ENCODE assay signal across 9 cellular contexts in the genomic region with DNA sequence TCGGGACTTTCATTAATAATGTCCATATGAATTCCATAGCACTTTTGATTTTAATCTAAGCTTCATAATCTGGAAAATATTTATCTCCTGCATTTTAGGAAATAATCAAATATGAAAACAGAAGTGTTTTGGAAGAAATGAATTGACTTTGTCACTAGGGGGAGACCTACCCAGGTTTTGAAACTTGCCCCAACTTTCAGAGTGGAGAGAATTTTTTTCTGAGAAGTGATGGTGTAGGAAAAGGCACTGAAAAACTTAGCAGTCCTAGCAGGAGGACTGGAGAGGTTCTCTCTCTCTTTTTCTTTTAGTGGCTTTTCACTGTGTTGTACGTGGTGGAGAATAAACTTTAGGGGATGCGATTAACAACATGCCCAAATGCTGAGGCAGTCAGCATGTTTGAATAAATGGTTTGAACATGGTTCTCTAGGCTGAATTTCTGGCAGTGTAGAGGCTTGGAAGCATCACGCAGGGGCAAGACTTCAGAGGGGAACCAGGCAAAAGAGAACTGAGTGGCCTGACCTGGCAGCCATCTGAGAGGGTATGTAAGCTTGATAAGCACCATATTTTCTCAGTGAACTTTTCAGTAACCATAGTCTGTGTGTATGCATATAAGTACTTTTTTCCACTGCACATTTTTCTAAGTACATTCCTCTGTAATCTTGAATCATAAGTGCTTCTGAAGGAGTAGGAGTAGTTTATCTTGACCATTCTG.
DNase-seq lines count a peak whose midpoint lies in the region; ATAC-seq and TF ChIP-seq lines count a peak whose summit lies in the region.
"Had no signal": no experiment of that assay in that cellular context is flagged by ENCODE, and none has a peak within 500 bp of the region (broad histone marks: within the 10 kb centered on the region; RNA-seq: fewer than 3 reads in every experiment).

No MANE protein-coding gene starts in this region.

- H3K9ac ChIP-seq in MM.1S (ENCODE audit: low read length): no peak overlapping the region

- H3K79me2 ChIP-seq in MM.1S (ENCODE audit: low read length): no peaks in the 10 kb centered on the region

- H3K27ac Mint-ChIP-seq in immature natural killer cell: peak overlapping the region in 1 of 6 donors; percentile 7
- H3K27ac Mint-ChIP-seq: naive thymus-derived CD8-positive, alpha-beta T cell had no signal

- H3K9me3 Mint-ChIP-seq in immature natural killer cell: no peaks in the 10 kb centered on the region
- H3K9me3 Mint-ChIP-seq: naive thymus-derived CD8-positive, alpha-beta T cell had no signal

- H2AFZ ChIP-seq in MM.1S (ENCODE audit: low read length): peak overlapping the region; percentile 9

- H3K27ac ChIP-seq in MM.1S (ENCODE audit: low read length): no peak overlapping the region
- no peak overlapping the region for H3K27ac ChIP-seq in thoracic aorta

- in situ Hi-C loops in GM13976 (cut with MboI; ENCODE audit: low sequenced_read_pairs, unreplicated experiment): no loop called here

- no peaks in the 10 kb centered on the region for H3K36me3 ChIP-seq in MM.1S (replicated peaks; ENCODE audit: insufficient read depth, low read length)
- H3K36me3 ChIP-seq in thoracic aorta: no peaks in the 10 kb centered on the region

- peak; percentile 64 for DNase-seq in AG20443 (ENCODE audit: low spot score)
- peak; percentile 38 for DNase-seq in GM13976 (ENCODE audit: low spot score)
- peak; percentile 65 for DNase-seq in MM.1S
- DNase-seq in amniotic stem cell (lab: John Stamatoyannopoulos, UW): peak; percentile 29
- DNase-seq in immature natural killer cell: peak; percentile 33 to 53 (median 48)
- DNase-seq in thoracic aorta (ENCODE audit: low spot score): no peak
- no peak for DNase-seq in NCI-H524 treated with DMSO at 0.1 percent for 48 hours (lab: John Stamatoyannopoulos, UW)
- no peak for DNase-seq in activated CD4-positive, alpha-beta T cell treated with anti-CD3 and anti-CD28 coated beads, Interleukin-2, amount 50 U/mL, for 4 hours

- H3K27me3 ChIP-seq in MM.1S (replicated peaks; ENCODE audit: insufficient read depth, low read length): no peaks in the 10 kb centered on the region
- no peaks in the 10 kb centered on the region for H3K27me3 ChIP-seq in thoracic aorta (replicated peaks; ENCODE audit: insufficient read depth)

- no peaks in the 10 kb centered on the region for H3F3A ChIP-seq in MM.1S (ENCODE audit: insufficient read depth, low read length)

- no peaks in the 10 kb centered on the region for H4K20me1 ChIP-seq in MM.1S (ENCODE audit: insufficient read depth, low read length)

- H3K9me2 ChIP-seq in MM.1S (replicated peaks; ENCODE audit: insufficient read depth, low read length): no peaks in the 10 kb centered on the region

- H3K4me3 ChIP-seq in MM.1S (ENCODE audit: low read length) (no peak overlapping the region), thoracic aorta (no peak overlapping the region)

- no peaks in the 10 kb centered on the region for H3K4me1 ChIP-seq in MM.1S (ENCODE audit: low read length)
- peaks cover 5 to 6% of the 10 kb centered on the region in 2 donors for H3K4me1 ChIP-seq in thoracic aorta (ENCODE audit: control insufficient read depth in 1 of 2, low read depth in 2 of 2)

- no peak for ATAC-seq in thoracic aorta (ENCODE audit: insufficient number of reproducible peaks, low FRiP score, low read depth)

- peak; percentile 23 for TF ChIP-seq CTCF in GM13976 (IDR thresholded peaks at IDR 0.05; ENCODE audit: borderline replicate concordance, control extremely low read depth, extremely low read depth, insufficient read depth, missing control alignments)
- TF ChIP-seq CTCF in MM.1S (IDR thresholded peaks at IDR 0.05; ENCODE audit: low read length): peak; percentile 81
- peak; percentile 60 for TF ChIP-seq CTCF in thoracic aorta (IDR thresholded peaks at IDR 0.05)

- H3K9me3 ChIP-seq in MM.1S (replicated peaks; ENCODE audit: insufficient read depth, low read length): no peaks in the 10 kb centered on the region
- H3K9me3 ChIP-seq in thoracic aorta: no peaks in the 10 kb centered on the region

- H3K4me1 Mint-ChIP-seq in immature natural killer cell: peaks cover 0 to 7% of the 10 kb centered on the region in 2 donors

- no peaks in the 10 kb centered on the region for H3K36me3 Mint-ChIP-seq in immature natural killer cell
- H3K36me3 Mint-ChIP-seq: naive thymus-derived CD8-positive, alpha-beta T cell had no signal

- peaks cover 0 to 5% (median 0%) of the 10 kb centered on the region in 3 donors for H3K27me3 Mint-ChIP-seq in immature natural killer cell (ENCODE audit: low read depth in 3 of 3)

- no peak overlapping the region for H3K4me2 ChIP-seq in MM.1S (ENCODE audit: low read depth, low read length)

- no peak overlapping the region for H3K4me3 Mint-ChIP-seq in immature natural killer cell
- H3K4me3 Mint-ChIP-seq: naive thymus-derived CD8-positive, alpha-beta T cell had no signal

Comparison
In these comparisons a context has a peak if more than half of its experiments do, and no peak if none do; other contexts are left out.
1. DNase-seq: peak in AG20443 (single experiment), GM13976 (single experiment), MM.1S (single experiment), amniotic stem cell (single experiment) and immature natural killer cell (3 of 3); none in thoracic aorta (single experiment), NCI-H524 treated with DMSO at 0.1 percent for 48 hours (single experiment) and activated CD4-positive, alpha-beta T cell treated with anti-CD3 and anti-CD28 coated beads, Interleukin-2, amount 50 U/mL, for 4 hours (0 of 2).
2. CTCF ChIP-seq: peak in every context shown above with its lines; median percentile 81 in MM.1S; 60 in thoracic aorta; 23 in GM13976.